In the genomic region with DNA sequence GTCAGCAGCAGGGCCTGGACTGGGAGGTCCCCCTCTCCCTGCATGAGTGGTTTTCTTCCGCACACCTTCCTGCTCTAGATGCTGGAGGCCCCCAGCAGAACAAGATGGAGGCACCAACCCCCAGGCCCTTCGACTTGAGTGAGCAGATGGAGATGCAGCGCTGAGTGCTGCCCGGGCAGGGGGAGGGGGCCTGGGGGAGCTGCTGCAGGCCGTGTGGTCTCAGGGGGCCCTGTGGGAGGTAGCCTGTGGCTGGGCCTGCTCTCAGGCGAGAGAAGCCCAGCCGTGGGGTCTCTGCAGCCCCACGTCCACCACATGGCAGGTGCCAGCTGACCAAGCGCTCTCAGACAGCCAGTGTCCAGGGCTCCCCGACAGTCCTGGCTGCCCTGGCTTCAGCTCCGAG, we compare ENCODE assay signal across 10 cellular contexts. TPM values are rescaled to one million over a fixed set of nuclear protein-coding genes. Genes with fewer than 3 reads are reported as not detected.
A peak's percentile ranks its signal among the peaks of the same experiment; 100 is the strongest.
DNase-seq lines count a peak whose midpoint lies in the region; ATAC-seq and TF ChIP-seq lines count a peak whose summit lies in the region.
"Had no signal": no experiment of that assay in that cellular context is flagged by ENCODE, and none has a peak within 500 bp of the region (broad histone marks: within the 10 kb centered on the region; RNA-seq: fewer than 3 reads in every experiment).

No MANE protein-coding gene starts in this region.

- no peak for ATAC-seq in CD4-positive, CD25-positive, alpha-beta regulatory T cell (ENCODE audit: low read depth in 2 of 2)
- no peak for ATAC-seq in HG03139 (IDR thresholded peaks at IDR 0.05; ENCODE audit: unreplicated experiment)

- H3K9me3 ChIP-seq in CD4-positive, CD25-positive, alpha-beta regulatory T cell (ENCODE audit: control insufficient read depth in 2 of 2, low read length in 2 of 2), result no peaks in the 10 kb centered on the region
- H3K9me3 ChIP-seq in OCI-LY7 (ENCODE audit: low read length) (no peaks in the 10 kb centered on the region), esophagus squamous epithelium (no peaks in the 10 kb centered on the region)

- POLR2A ChIA-PET in OCI-LY7 (lab: Charles Lee), result interaction anchor here (1.1 kb wide), 1 partner anchor 187 kb away, joined by 3 read pairs; no protein-coding TSS in a partner anchor

- peaks cover 0 to 36% (median 12%) of the 10 kb centered on the region in 4 donors for H3K4me1 Mint-ChIP-seq in CD4-positive, CD25-positive, alpha-beta regulatory T cell

- no peaks in the 10 kb centered on the region for H3K79me2 ChIP-seq in OCI-LY7 (ENCODE audit: insufficient read depth, low read depth, low read length)

- H4K20me1 ChIP-seq in OCI-LY7 (ENCODE audit: insufficient read depth, low read length), result no peaks in the 10 kb centered on the region

- no peaks in the 10 kb centered on the region for H3K9me3 Mint-ChIP-seq in CD4-positive, CD25-positive, alpha-beta regulatory T cell

- DNase-seq in CD4-positive, CD25-positive, alpha-beta regulatory T cell, result no peak
- DNase-seq in OCI-LY7 (ENCODE audit: low spot score), result no peak
- no peak for DNase-seq in esophagus squamous epithelium (lab: John Stamatoyannopoulos, UW)
- DNase-seq in DMS53 treated with DMSO at 0.1 percent for 48 hours (lab: John Stamatoyannopoulos, UW; ENCODE audit: unreplicated experiment), result no peak
- no peak for DNase-seq in T1000 (lab: John Stamatoyannopoulos, UW)
- no peak for DNase-seq in GM10266 (ENCODE audit: extremely low spot score)
- DNase-seq: DMS 273 treated with DMSO at 0.1 percent for 48 hours, NCI-H1048 had no signal

- no peak overlapping the region for H3K4me3 ChIP-seq in CD4-positive, CD25-positive, alpha-beta regulatory T cell (ENCODE audit: low read depth, low read length)
- H3K4me3 ChIP-seq in OCI-LY7 (ENCODE audit: low read depth, low read length, poor library complexity, severe bottlenecking) (no peak overlapping the region), esophagus squamous epithelium (no peak overlapping the region), skin epidermis (no peak overlapping the region)

- no peaks in the 10 kb centered on the region for H3K36me3 Mint-ChIP-seq in CD4-positive, CD25-positive, alpha-beta regulatory T cell

- intact Hi-C loops in OCI-LY7 (cut with micrococcal nuclease; ENCODE audit: unreplicated experiment) (loop anchor here (1.0 to 5.0 kb wide), 2 partner anchors 107 to 187 kb away; no protein-coding TSS in a partner anchor), esophagus squamous epithelium (cut with DNase I) (loop anchor here (2.0 to 10.0 kb wide), 3 partner anchors 119 to 349 kb away; no protein-coding TSS in a partner anchor)

- no peak overlapping the region for H3K4me3 Mint-ChIP-seq in CD4-positive, CD25-positive, alpha-beta regulatory T cell

- CTCF ChIA-PET in OCI-LY7 (lab: Charles Lee; ENCODE audit: unreplicated experiment), result no interaction called here

- TF ChIP-seq POLR2A in esophagus squamous epithelium (IDR thresholded peaks at IDR 0.05), result no peak

- no peaks in the 10 kb centered on the region for H3K27me3 Mint-ChIP-seq in CD4-positive, CD25-positive, alpha-beta regulatory T cell

- H3K4me1 ChIP-seq in CD4-positive, CD25-positive, alpha-beta regulatory T cell (ENCODE audit: control insufficient read depth, insufficient read depth, low read length, poor library complexity, severe bottlenecking), result peaks cover 36% of the 10 kb centered on the region
- peaks cover 21% of the 10 kb centered on the region for H3K4me1 ChIP-seq in OCI-LY7 (ENCODE audit: insufficient read depth, low read length, poor library complexity, severe bottlenecking)
- H3K4me1 ChIP-seq in esophagus squamous epithelium, result peaks cover 38 to 77% (median 58%) of the 10 kb centered on the region in 3 donors

- H3K9me2 ChIP-seq in OCI-LY7 (ENCODE audit: insufficient read depth, low read length), result no peaks in the 10 kb centered on the region

- H3K36me3 ChIP-seq in CD4-positive, CD25-positive, alpha-beta regulatory T cell (ENCODE audit: control insufficient read depth, insufficient read depth, low read length), result no peaks in the 10 kb centered on the region
- no peaks in the 10 kb centered on the region for H3K36me3 ChIP-seq in OCI-LY7 (ENCODE audit: insufficient read depth, low read length)
- peaks cover 0 to 11% (median 0%) of the 10 kb centered on the region in 3 donors for H3K36me3 ChIP-seq in esophagus squamous epithelium

- H3K27me3 ChIP-seq in CD4-positive, CD25-positive, alpha-beta regulatory T cell (ENCODE audit: control insufficient read depth, insufficient read depth, low read length), result no peaks in the 10 kb centered on the region
- H3K27me3 ChIP-seq in esophagus squamous epithelium, result no peaks in the 10 kb centered on the region

- H3K27ac ChIP-seq in CD4-positive, CD25-positive, alpha-beta regulatory T cell (ENCODE audit: insufficient read depth, low read length, poor library complexity, severe bottlenecking), result peak overlapping the region; percentile 81
- H3K27ac ChIP-seq in OCI-LY7 (ENCODE audit: low read depth, low read length, poor library complexity, severe bottlenecking) (no peak overlapping the region), esophagus squamous epithelium (peak overlapping the region; percentile 82 to 97 (median 94)), skin epidermis (peak overlapping the region in 20 of 21 experiments; percentile 82 to 98 (median 92))

- peak overlapping the region; percentile 47; the same call in 1 of the 2 replicates for H2AFZ ChIP-seq in OCI-LY7 (ENCODE audit: low read length)

- H3K4me2 ChIP-seq in OCI-LY7 (ENCODE audit: low read length), result 0 out of 2 replicates have a peak overlapping the region, but pooled peaks have one; percentile 79

- H3K27ac Mint-ChIP-seq in CD4-positive, CD25-positive, alpha-beta regulatory T cell, result peak overlapping the region in 2 of 3 donors; percentile 51 to 76

- no TSS peak for BruUV-seq in OCI-LY7 (replicated peaks; lab: Mats Ljungman, UMichigan)

- TF ChIP-seq CTCF in OCI-LY7 (conservative IDR thresholded peaks at IDR 0.05; ENCODE audit: low read length) (no peak), esophagus squamous epithelium (IDR thresholded peaks at IDR 0.05) (no peak), GM10266 (IDR thresholded peaks at IDR 0.05; ENCODE audit: control insufficient read depth, insufficient read depth, low read depth, missing control alignments) (no peak)

- 95% methylated on average over 3 of the region's 11 CpGs; no CpG with 5 or more reads in 1 of the 2 donors for WGBS in esophagus squamous epithelium, 2 donors

RNA-seq across cellular contexts. Expression of a gene that starts 1.2 kb away (rescaled TPM):
- 40.4 TPM for total RNA-seq in CD4-positive, CD25-positive, alpha-beta regulatory T cell
- polyA plus RNA-seq in CD4-positive, CD25-positive, alpha-beta regulatory T cell, result 10 to 100 TPM; 40.0 to 66.5 (median 51.5) TPM
- 25.7 and 47.4 TPM in 2 replicates for total RNA-seq in OCI-LY7 (2014; rRNA removed; shearing (Covaris generic))
- total RNA-seq in OCI-LY7 (2022) (55.4 and 55.7 TPM in 2 replicates), esophagus squamous epithelium (10 to 100 TPM in 3 of 4 donors, 1 to 10 TPM in 1; 8.6 to 22.5 (median 18.1) TPM)

RNA-seq across cellular contexts. Expression of a gene that starts 32.3 kb away (rescaled TPM):
- total RNA-seq in CD4-positive, CD25-positive, alpha-beta regulatory T cell, result 218 TPM
- polyA plus RNA-seq in CD4-positive, CD25-positive, alpha-beta regulatory T cell, result under 1 TPM; 0.25 to 0.57 (median 0.31) TPM
- 3.4 and 4.7 TPM in 2 replicates for total RNA-seq in OCI-LY7 (2014; rRNA removed; shearing (Covaris generic))
- 10.0 and 11.7 TPM in 2 replicates for total RNA-seq in OCI-LY7 (2022)
- 10 to 100 TPM; 18.2 to 38.8 (median 25.2) TPM for total RNA-seq in esophagus squamous epithelium
